ENCODE assay signal across 8 cellular contexts in genomic region chr22:20205964-20206708, GRCh38. TPM values are rescaled to one million over a fixed set of nuclear protein-coding genes. Genes with fewer than 3 reads are reported as not detected.
DNase-seq lines count a peak whose midpoint lies in the region; ATAC-seq, FAIRE-seq and TF ChIP-seq lines count a peak whose summit lies in the region.

No MANE protein-coding gene starts in this region.

- peaks cover 15% of the 10 kb centered on the region; the same call in 1 of the 2 replicates for H4K20me1 ChIP-seq in Karpas-422 (ENCODE audit: insufficient read depth, low read depth, low read length)

- no peaks in the 10 kb centered on the region for H3K27me3 ChIP-seq in Karpas-422 (ENCODE audit: low read length)
- no peaks in the 10 kb centered on the region for H3K27me3 ChIP-seq in colonic mucosa
- no peaks in the 10 kb centered on the region for H3K27me3 ChIP-seq in lung (ENCODE audit: control insufficient read depth, insufficient read depth)

- H3K4me1 ChIP-seq in A549 (peaks cover 27% of the 10 kb centered on the region), Karpas-422 (ENCODE audit: low read length) (peaks cover 16% of the 10 kb centered on the region), colonic mucosa (peaks cover 12% of the 10 kb centered on the region), lung (ENCODE audit: control insufficient read depth in 2 of 2, insufficient read depth in 2 of 2, low read length in 2 of 2) (peaks cover 0 to 42% of the 10 kb centered on the region in 2 donors)

- CTCF ChIA-PET in A549 (lab: Yijun Ruan, JAX) = no interaction called here

- H3K4me3 ChIP-seq in A549 = peak overlapping the region; percentile 64
- peak overlapping the region; percentile 93 for H3K4me3 ChIP-seq in Karpas-422 (ENCODE audit: low read length)
- H3K4me3 ChIP-seq in colonic mucosa = peak overlapping the region; percentile 81
- H3K4me3 ChIP-seq in lung = peak overlapping the region; percentile 45

- WGBS in A549 (ENCODE audit: missing lambda C conversion rate) = 8% methylated on average over 12 of the region's 12 CpGs
- WGBS in lung, 2 donors = 7 to 13% methylated on average over 12 of the region's 12 CpGs

- POLR2A ChIA-PET in A549 (lab: Yijun Ruan, JAX) = no interaction called here

- no peak for FAIRE-seq in A549 (lab: Jason Lieb, UNC)

- H3K27ac ChIP-seq in A549 (peak overlapping the region; percentile 84 to 95), Karpas-422 (ENCODE audit: low read length) (no peak overlapping the region), colonic mucosa (peak overlapping the region; percentile 77), lung (ENCODE audit: low read depth in 1 of 2, low read length in 1 of 2) (peak overlapping the region; percentile 43 to 80)

- H3K9ac ChIP-seq in Karpas-422 (ENCODE audit: low read length) (peak overlapping the region; percentile 88), colonic mucosa (ENCODE audit: low read depth in 2 of 2, low read length in 2 of 2) (peak overlapping the region; percentile 62 to 78)

- H2AFZ ChIP-seq in Karpas-422 (ENCODE audit: low read length) = peak overlapping the region; percentile 72; the same call in 1 of the 2 replicates

- DNase-seq in A549 (ENCODE audit: low read depth in 1 of 2, low spot score in 1 of 2) (peak; percentile 59 to 75), Karpas-422 (peak; percentile 92), colonic mucosa (peak; percentile 82), lung (ENCODE audit: low spot score) (peak; percentile 75), nucleus accumbens (lab: John Stamatoyannopoulos, UW) (no peak)
- DNase-seq in activated CD4-positive, CD25-positive, alpha-beta regulatory T cell (lab: John Stamatoyannopoulos, UW) = peak; percentile 17 to 52 (median 36)
- DNase-seq in stimulated activated CD8-positive, alpha-beta memory T cell treated with anti-CD3 and anti-CD28 coated beads, Interleukin-15, amount 100 ng/mL, for 4 hours (ENCODE audit: low read depth in 2 of 2) = peak; percentile 43 to 46

- ATAC-seq in A549 (peak; percentile 87 to 95), GM19043 (IDR thresholded peaks at IDR 0.05; ENCODE audit: low read depth, unreplicated experiment) (peak; percentile 85), lung (ENCODE audit: insufficient read depth, low FRiP score) (peak; percentile 86)

- TF ChIP-seq EP300 in A549 (IDR thresholded peaks at IDR 0.05) = no peak

- intact Hi-C loops in colonic mucosa (cut with DNase I) = no loop called here

- TF ChIP-seq CTCF in A549 (IDR thresholded peaks at IDR 0.05) (no peak), colonic mucosa (IDR thresholded peaks at IDR 0.05) (no peak), lung (IDR thresholded peaks at IDR 0.05; ENCODE audit: control extremely low read depth, extremely low read depth) (no peak)

- no peaks in the 10 kb centered on the region for H3K9me2 ChIP-seq in Karpas-422 (replicated peaks; ENCODE audit: insufficient read depth, low read length)

- H3K36me3 ChIP-seq in Karpas-422 (ENCODE audit: insufficient read depth, low read length) = no peaks in the 10 kb centered on the region
- no peaks in the 10 kb centered on the region for H3K36me3 ChIP-seq in colonic mucosa
- no peaks in the 10 kb centered on the region for H3K36me3 ChIP-seq in lung (ENCODE audit: control insufficient read depth in 2 of 2, insufficient read depth in 2 of 2, low read length in 2 of 2)

- H3K79me2 ChIP-seq in Karpas-422 (ENCODE audit: low read length) = 0 out of 2 replicates have a peak, but pooled peaks cover 3% of the 10 kb centered on the region

- TF ChIP-seq POLR2A in A549 (IDR thresholded peaks at IDR 0.05; ENCODE audit: low read length) = peak; percentile 33; the same call in 1 of the 2 replicates

- H3K4me2 ChIP-seq in A549 (peak overlapping the region; percentile 92), Karpas-422 (ENCODE audit: low read depth, low read length, poor library complexity, severe bottlenecking) (peak overlapping the region; percentile 96)

- TF ChIP-seq RAD21 in A549 (conservative IDR thresholded peaks at IDR 0.05 in 1 of 2, IDR thresholded peaks at IDR 0.05 in 1 of 2) = no peak

- H3K9me3 ChIP-seq in A549 (no peaks in the 10 kb centered on the region), Karpas-422 (ENCODE audit: low read length) (no peaks in the 10 kb centered on the region), colonic mucosa (no peaks in the 10 kb centered on the region), lung (ENCODE audit: control insufficient read depth in 2 of 2, insufficient read depth in 1 of 2, low read length in 1 of 2) (no peaks in the 10 kb centered on the region)

TF ChIP-seq in A549, 52 proteins besides CTCF, POLR2A, EP300 and RAD21:
- TF ChIP-seq PHF8 (IDR thresholded peaks at IDR 0.05; ENCODE audit: borderline replicate concordance, low read depth) = no peak
- peak; percentile 64 for TF ChIP-seq MAFK (IDR thresholded peaks at IDR 0.05; ENCODE audit: partially characterized antibody)

RNA-seq across cellular contexts. Expression of gene CCDC188, which starts 55.3 kb away (rescaled TPM):
- polyA plus RNA-seq in A549 (2011; rRNA removed) (not detected in 2 replicates), A549 (2017; fragmentation: RNase III; extraction: RNeasy Plus Mini Kit Qiagen cat#74134 plus additional on column Dnase treatment) (not detected in 3 replicates), lung (1 to 10 TPM in 1 of 2 donors, under 1 TPM in 1; 0.63 to 1.1 TPM)
- polyA plus RNA-seq in A549 (2012; cell fraction: cytosol; rRNA removed) = not detected in 2 replicates
- polyA plus RNA-seq in A549 (2012; cell fraction: nucleus; rRNA removed) = 0.05 TPM in 1 of 2 replicates, not detected in the other
- polyA minus RNA-seq in A549 (2011; rRNA and poly(A)+ RNA removed) = not detected in 2 replicates
- not detected in 2 replicates for total RNA-seq in Karpas-422 (2014; rRNA removed; shearing (Covaris generic); ENCODE audit: low replicate concordance)
- total RNA-seq in colonic mucosa (under 1 TPM; 0.22 to 0.32 TPM), lung (1 to 10 TPM; 1.6 to 4.0 TPM)

Comparison
In these comparisons a context has a peak if more than half of its experiments do, and no peak if none do; other contexts are left out.
1. DNase-seq: peak in A549 (2 of 2), Karpas-422 (single experiment), activated CD4-positive, CD25-positive, alpha-beta regulatory T cell (4 of 4), colonic mucosa (single experiment), lung (single experiment) and stimulated activated CD8-positive, alpha-beta memory T cell treated with anti-CD3 and anti-CD28 coated beads, Interleukin-15, amount 100 ng/mL, for 4 hours (2 of 2); none in nucleus accumbens (0 of 56).
2. Peak in every context shown above with its lines, with median percentiles within 50 percentile points of each other: ATAC-seq and H3K4me3 ChIP-seq.